ENCODE assay signal across 1 cellular context in genomic region chr2:239429473-239430350, GRCh38.
TF ChIP-seq lines count a peak whose summit lies in the region.

No MANE protein-coding gene starts in this region.

TF ChIP-seq in HepG2, 621 proteins besides CTCF, POLR2A, EP300 and RAD21 (continued from another document and continues in another):
- no peak for TF ChIP-seq PRMT3 (CRISPR knock-in tag; IDR thresholded peaks at IDR 0.05; ENCODE audit: borderline replicate concordance, low read depth)
- no peak for TF ChIP-seq HES4 (CRISPR knock-in tag; IDR thresholded peaks at IDR 0.05; ENCODE audit: borderline replicate concordance)
- TF ChIP-seq SMARCE1 (IDR thresholded peaks at IDR 0.05; ENCODE audit: borderline replicate concordance) = no peak
- peak; percentile 28; the same call in 1 of the 2 replicates for TF ChIP-seq SAP130 (CRISPR knock-in tag; IDR thresholded peaks at IDR 0.05; ENCODE audit: low read depth)
- TF ChIP-seq NFE2L1 (CRISPR knock-in tag; IDR thresholded peaks at IDR 0.05; ENCODE audit: borderline replicate concordance) = no peak
- no peak for TF ChIP-seq NR1H2 (CRISPR knock-in tag; IDR thresholded peaks at IDR 0.05; ENCODE audit: borderline replicate concordance, low read depth)
- TF ChIP-seq NFE2 (CRISPR knock-in tag; IDR thresholded peaks at IDR 0.05) = no peak
- TF ChIP-seq ZSCAN5A (CRISPR knock-in tag; IDR thresholded peaks at IDR 0.05; ENCODE audit: borderline replicate concordance) = no peak
- no peak for TF ChIP-seq ZNF569 (CRISPR knock-in tag; IDR thresholded peaks at IDR 0.05; ENCODE audit: borderline replicate concordance)
- no peak for TF ChIP-seq KDM1A (CRISPR knock-in tag; IDR thresholded peaks at IDR 0.05)
- no peak for TF ChIP-seq CREB3 (CRISPR knock-in tag; IDR thresholded peaks at IDR 0.05)
- no peak for TF ChIP-seq HINFP (CRISPR knock-in tag; IDR thresholded peaks at IDR 0.05; ENCODE audit: low read depth)
- TF ChIP-seq ETS1 (CRISPR knock-in tag; IDR thresholded peaks at IDR 0.05) = no peak
- no peak for TF ChIP-seq SOX6 (IDR thresholded peaks at IDR 0.05)
- 0 out of 2 replicates have a peak, but pooled peaks have one; percentile 24 for TF ChIP-seq SOX6 (CRISPR knock-in tag; IDR thresholded peaks at IDR 0.05)
- TF ChIP-seq ZNF709 (CRISPR knock-in tag; IDR thresholded peaks at IDR 0.05) = no peak
- TF ChIP-seq ZNF280B (CRISPR knock-in tag; IDR thresholded peaks at IDR 0.05; ENCODE audit: borderline replicate concordance) = no peak
- TF ChIP-seq BCL6 (CRISPR knock-in tag; IDR thresholded peaks at IDR 0.05) = no peak
- no peak for TF ChIP-seq FOXA1 (IDR thresholded peaks at IDR 0.05)
- TF ChIP-seq FOXA1 (CRISPR knock-in tag; IDR thresholded peaks at IDR 0.05) = peak; percentile 46; the same call in 1 of the 2 replicates
- TF ChIP-seq PRDM10 (CRISPR knock-in tag; IDR thresholded peaks at IDR 0.05; ENCODE audit: low read depth) = peak; percentile 91
- no peak for TF ChIP-seq E2F1 (CRISPR knock-in tag; IDR thresholded peaks at IDR 0.05)
- TF ChIP-seq MZF1 (CRISPR knock-in tag; IDR thresholded peaks at IDR 0.05; ENCODE audit: borderline replicate concordance) = no peak
- TF ChIP-seq ZNF546 (CRISPR knock-in tag; conservative IDR thresholded peaks at IDR 0.05) = no peak
- TF ChIP-seq ZFP36L2 (CRISPR knock-in tag; IDR thresholded peaks at IDR 0.05) = no peak
- TF ChIP-seq SRSF4 (IDR thresholded peaks at IDR 0.05; ENCODE audit: low read depth, low read length, poor library complexity, severe bottlenecking) = no peak
- TF ChIP-seq ZNF713 (CRISPR knock-in tag; IDR thresholded peaks at IDR 0.05) = no peak
- TF ChIP-seq NKX3-1 (CRISPR knock-in tag; IDR thresholded peaks at IDR 0.05) = no peak
- no peak for TF ChIP-seq ADNP (CRISPR knock-in tag; IDR thresholded peaks at IDR 0.05)
- peak; percentile 92 for TF ChIP-seq TFAP4 (IDR thresholded peaks at IDR 0.05; ENCODE audit: borderline replicate concordance, low read depth)
- no peak for TF ChIP-seq ZNF646 (CRISPR knock-in tag; IDR thresholded peaks at IDR 0.05)
- no peak for TF ChIP-seq CC2D1A (CRISPR knock-in tag; IDR thresholded peaks at IDR 0.05)
- no peak for TF ChIP-seq ZNF850 (CRISPR knock-in tag; conservative IDR thresholded peaks at IDR 0.05)
- no peak for TF ChIP-seq IRF9 (CRISPR knock-in tag; IDR thresholded peaks at IDR 0.05; ENCODE audit: borderline replicate concordance)
- no peak for TF ChIP-seq ZNF878 (CRISPR knock-in tag; IDR thresholded peaks at IDR 0.05)
- no peak for TF ChIP-seq ZFP90 (CRISPR knock-in tag; IDR thresholded peaks at IDR 0.05; ENCODE audit: borderline replicate concordance)
- TF ChIP-seq SMAD1 (CRISPR knock-in tag; IDR thresholded peaks at IDR 0.05; ENCODE audit: borderline replicate concordance, low read depth) = no peak
- TF ChIP-seq ZNF230 (CRISPR knock-in tag; IDR thresholded peaks at IDR 0.05) = no peak
- no peak for TF ChIP-seq IKZF1 (IDR thresholded peaks at IDR 0.05)
- TF ChIP-seq ZNF629 (CRISPR knock-in tag; conservative IDR thresholded peaks at IDR 0.05) = no peak
- TF ChIP-seq CREM (IDR thresholded peaks at IDR 0.05) = no peak
- no peak for TF ChIP-seq CREM (CRISPR knock-in tag; IDR thresholded peaks at IDR 0.05)
- TF ChIP-seq STAG1 (CRISPR knock-in tag; IDR thresholded peaks at IDR 0.05) = no peak
- no peak for TF ChIP-seq KDM2A (CRISPR knock-in tag; IDR thresholded peaks at IDR 0.05; ENCODE audit: borderline replicate concordance, low read depth)
- TF ChIP-seq SOX5 (CRISPR knock-in tag; IDR thresholded peaks at IDR 0.05; ENCODE audit: borderline replicate concordance) = peak; percentile 61; the same call in 1 of the 2 replicates
- TF ChIP-seq JUN (CRISPR knock-in tag; IDR thresholded peaks at IDR 0.05) = no peak
- TF ChIP-seq U2AF1 (optimal IDR thresholded peaks at IDR 0.05; ENCODE audit: low read depth, low read length) = no peak
- TF ChIP-seq ZNF790 (CRISPR knock-in tag; IDR thresholded peaks at IDR 0.05; ENCODE audit: borderline replicate concordance) = no peak
